In the genomic region with DNA sequence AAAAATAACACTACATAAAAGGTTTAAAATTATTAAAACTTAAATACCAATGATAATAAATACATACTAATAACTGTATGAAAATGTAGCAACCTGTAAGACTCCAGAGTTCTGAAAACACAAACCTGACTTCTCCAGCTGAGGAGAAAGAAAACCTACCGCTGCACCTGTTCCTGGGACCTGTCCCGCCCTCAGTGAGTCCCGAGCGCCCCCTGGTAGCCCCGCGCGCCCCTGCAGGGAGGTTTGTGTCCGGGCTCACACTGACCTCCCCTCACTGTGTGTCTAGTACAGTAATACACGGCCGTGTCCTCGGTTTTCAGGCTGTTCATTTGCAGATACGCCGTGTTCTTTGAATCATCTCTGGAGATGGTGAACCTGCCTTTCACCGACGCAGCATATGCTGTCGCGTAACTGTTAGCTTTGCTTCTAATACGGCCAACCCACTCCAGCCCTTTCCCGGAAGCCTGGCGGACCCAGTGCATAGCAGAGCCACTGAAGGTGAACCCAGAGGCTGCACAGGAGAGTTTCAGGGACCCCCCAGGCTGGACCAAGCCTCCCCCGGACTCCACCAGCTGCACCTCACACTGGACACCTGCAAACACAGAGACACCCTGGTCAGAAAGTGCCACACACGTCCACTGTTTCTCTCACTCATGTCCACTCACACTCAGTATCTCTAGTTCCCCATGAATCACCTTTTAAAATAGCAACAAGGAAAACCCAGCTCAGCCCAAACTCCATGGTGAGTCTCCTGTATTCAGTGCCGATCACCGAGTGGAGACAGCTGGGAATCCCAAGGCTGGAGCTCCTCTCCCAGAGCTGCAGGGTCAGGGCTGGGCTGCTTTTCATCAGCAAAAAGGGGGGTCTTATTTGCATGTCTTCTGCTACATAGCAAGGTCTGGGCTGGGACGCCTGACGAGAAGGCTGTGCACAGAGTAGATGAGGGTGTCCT, we compare ENCODE assay signal across 1 cellular context.
TF ChIP-seq lines count a peak whose summit lies in the region.

No MANE protein-coding gene starts in this region.

TF ChIP-seq in GM12878, 131 proteins besides CTCF, POLR2A, EP300 and RAD21 (continued from another document):
- TF ChIP-seq, protein P1, sequence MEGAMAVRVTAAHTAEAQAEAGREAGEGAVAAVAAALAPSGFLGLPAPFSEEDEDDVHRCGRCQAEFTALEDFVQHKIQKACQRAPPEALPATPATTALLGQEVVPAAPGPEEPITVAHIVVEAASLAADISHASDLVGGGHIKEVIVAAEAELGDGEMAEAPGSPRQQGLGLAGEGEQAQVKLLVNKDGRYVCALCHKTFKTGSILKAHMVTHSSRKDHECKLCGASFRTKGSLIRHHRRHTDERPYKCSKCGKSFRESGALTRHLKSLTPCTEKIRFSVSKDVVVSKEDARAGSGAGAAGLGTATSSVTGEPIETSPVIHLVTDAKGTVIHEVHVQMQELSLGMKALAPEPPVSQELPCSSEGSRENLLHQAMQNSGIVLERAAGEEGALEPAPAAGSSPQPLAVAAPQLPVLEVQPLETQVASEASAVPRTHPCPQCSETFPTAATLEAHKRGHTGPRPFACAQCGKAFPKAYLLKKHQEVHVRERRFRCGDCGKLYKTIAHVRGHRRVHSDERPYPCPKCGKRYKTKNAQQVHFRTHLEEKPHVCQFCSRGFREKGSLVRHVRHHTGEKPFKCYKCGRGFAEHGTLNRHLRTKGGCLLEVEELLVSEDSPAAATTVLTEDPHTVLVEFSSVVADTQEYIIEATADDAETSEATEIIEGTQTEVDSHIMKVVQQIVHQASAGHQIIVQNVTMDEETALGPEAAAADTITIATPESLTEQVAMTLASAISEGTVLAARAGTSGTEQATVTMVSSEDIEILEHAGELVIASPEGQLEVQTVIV (IDR thresholded peaks at IDR 0.05; ENCODE audit: borderline replicate concordance, partially characterized antibody): no peak
- TF ChIP-seq NFYA (IDR thresholded peaks at IDR 0.05; ENCODE audit: borderline replicate concordance, low read depth, low read length): no peak
